In genomic region chr21:7799686-7800085, GRCh38 we compare ENCODE assay signal across 7 cellular contexts.
DNase-seq lines count a peak whose midpoint lies in the region; ATAC-seq, FAIRE-seq and TF ChIP-seq lines count a peak whose summit lies in the region.
"Not testable (repeated sequence)": the region's sequence is repeated elsewhere in the genome, so short reads cannot be mapped to it uniquely, and the experiment has no call there.

No MANE protein-coding gene starts in this region.

- H3K4me2 ChIP-seq in GM23338; PC-3 (ENCODE audit: low read length); HepG2 (ENCODE audit: low read depth, low read length): not testable (repeated sequence)

- not testable (repeated sequence) for TF ChIP-seq POLR2A in HepG2 (IDR thresholded peaks at IDR 0.05; ENCODE audit: insufficient read depth in 1 of 2, low read depth in 2 of 2, low read length in 2 of 2)

- not testable (repeated sequence) for H3K4me3 Mint-ChIP-seq in GM23338, WTC11

- not testable (repeated sequence) for H3K27me3 Mint-ChIP-seq in GM23338 (ENCODE audit: insufficient read depth, low read depth, poor library complexity); WTC11 (ENCODE audit: low read depth)

- ATAC-seq in GM23338 (peak; percentile 97), PC-3 (peak; percentile 95), WTC11 (peak; percentile 95), foreskin keratinocyte (peak; percentile 46), left ventricle myocardium superior (peak; percentile 64), HepG2 (peak; percentile 90), upper lobe of right lung (peak; percentile 45)

- H2AFZ ChIP-seq in GM23338; PC-3 (ENCODE audit: low read length); HepG2 (ENCODE audit: low read length): not testable (repeated sequence)

- BruUV-seq in PC-3 (replicated peaks; lab: Mats Ljungman, UMichigan); HepG2 (replicated peaks; lab: Mats Ljungman, UMichigan): not testable (repeated sequence)

- not testable (repeated sequence) for H3F3A ChIP-seq in GM23338 (replicated peaks; ENCODE audit: low read depth); PC-3 (ENCODE audit: low read length, unreplicated experiment)

- CTCF ChIA-PET in PC-3 (lab: Charles Lee); WTC11 (lab: Charles Lee); HepG2 (lab: Yijun Ruan, JAX; ENCODE audit: low intra/inter-chr PET ratio, low total read pairs): not testable (repeated sequence)

- H3K4me1 ChIP-seq in GM23338 (ENCODE audit: insufficient read depth); PC-3 (ENCODE audit: insufficient read depth, low read length); foreskin keratinocyte; HepG2 (ENCODE audit: insufficient read depth, low read length); upper lobe of right lung: not testable (repeated sequence)

- in situ Hi-C loops in HepG2 (cut with HindIII; ENCODE audit: extremely low pct_ligation_motif_present, low pct_unique_long_range_greater_than_20kb) = not testable (repeated sequence)

- H3K4me3 ChIP-seq in GM23338; PC-3 (ENCODE audit: low read length); HepG2 (replicated peaks in 1 of 3; ENCODE audit: insufficient read depth in 1 of 3, low read depth in 2 of 3, low read length in 3 of 3); upper lobe of right lung: not testable (repeated sequence)

- POLR2A ChIA-PET in PC-3 (lab: Charles Lee; ENCODE audit: unreplicated experiment); WTC11 (lab: Charles Lee); HepG2 (lab: Yijun Ruan, JAX): not testable (repeated sequence)

- H3K9me3 Mint-ChIP-seq in GM23338, WTC11: not testable (repeated sequence)

- H3K79me2 ChIP-seq in GM23338 (replicated peaks; ENCODE audit: insufficient read depth); PC-3 (ENCODE audit: low read length); HepG2 (ENCODE audit: insufficient read depth, low read length): not testable (repeated sequence)

- DNase-seq in GM23338 (ENCODE audit: low spot score); PC-3; WTC11 (ENCODE audit: low spot score); foreskin keratinocyte; left ventricle myocardium superior; HepG2 (ENCODE audit: low spot score); upper lobe of right lung: not testable (repeated sequence)

- not testable (repeated sequence) for H3K36me3 ChIP-seq in GM23338 (ENCODE audit: insufficient read depth); PC-3 (ENCODE audit: low read depth, low read length); HepG2 (replicated peaks in 1 of 2; ENCODE audit: control insufficient read depth in 1 of 2, insufficient read depth in 2 of 2, low read length in 2 of 2); upper lobe of right lung

- H3K27ac ChIP-seq in GM23338 (ENCODE audit: low read depth); PC-3 (ENCODE audit: low read length); foreskin keratinocyte; HepG2 (ENCODE audit: extremely low read length, insufficient read depth, low read length); upper lobe of right lung: not testable (repeated sequence)

- not testable (repeated sequence) for H3K9me3 ChIP-seq in PC-3 (ENCODE audit: low read length); HepG2 (ENCODE audit: low read length); upper lobe of right lung

- TF ChIP-seq CTCF in GM23338 (conservative IDR thresholded peaks at IDR 0.05; ENCODE audit: low read depth in 2 of 2); PC-3 (conservative IDR thresholded peaks at IDR 0.05; ENCODE audit: low read depth, low read length); WTC11 (IDR thresholded peaks at IDR 0.05); foreskin keratinocyte (conservative IDR thresholded peaks at IDR 0.05); HepG2 (CRISPR knock-in tag; IDR thresholded peaks at IDR 0.05); upper lobe of right lung (IDR thresholded peaks at IDR 0.05): not testable (repeated sequence)

- not testable (repeated sequence) for TF ChIP-seq EP300 in HepG2 (IDR thresholded peaks at IDR 0.05; ENCODE audit: low read depth in 2 of 2, low read length in 2 of 2); HepG2 (CRISPR knock-in tag; IDR thresholded peaks at IDR 0.05; ENCODE audit: borderline replicate concordance)

- not testable (repeated sequence) for H3K9me2 ChIP-seq in GM23338 (ENCODE audit: insufficient read depth); PC-3 (replicated peaks; ENCODE audit: low read length)

- H3K4me1 Mint-ChIP-seq in GM23338, WTC11: not testable (repeated sequence)

- H4K20me1 ChIP-seq in GM23338 (replicated peaks; ENCODE audit: insufficient read depth); PC-3 (ENCODE audit: low read length); HepG2 (ENCODE audit: insufficient read depth, low read length): not testable (repeated sequence)

- FAIRE-seq in HepG2 (lab: Jason Lieb, UNC) = not testable (repeated sequence)

- WGBS in HepG2 (ENCODE audit: low lambda C conversion rate) = no CpG with 5 or more reads among the region's 5 CpGs

- H3K36me3 Mint-ChIP-seq in GM23338 (ENCODE audit: low read depth); WTC11: not testable (repeated sequence)

- intact Hi-C loops in PC-3 (cut with micrococcal nuclease); left ventricle myocardium superior (cut with micrococcal nuclease); HepG2 (cut with micrococcal nuclease; ENCODE audit: unreplicated experiment); upper lobe of right lung (cut with DNase I): not testable (repeated sequence)

- not testable (repeated sequence) for H3K27me3 ChIP-seq in GM23338 (ENCODE audit: insufficient read depth); PC-3 (ENCODE audit: low read length); foreskin keratinocyte; HepG2 (ENCODE audit: control insufficient read depth in 1 of 2, insufficient read depth in 2 of 2, low read length in 2 of 2); upper lobe of right lung

- TF ChIP-seq RAD21 in HepG2 (CRISPR knock-in tag; IDR thresholded peaks at IDR 0.05) = not testable (repeated sequence)

- H3K27ac Mint-ChIP-seq in GM23338, WTC11: not testable (repeated sequence)

- not testable (repeated sequence) for H3K9ac ChIP-seq in PC-3 (ENCODE audit: low read length); HepG2 (ENCODE audit: insufficient read depth, low read depth, low read length)

Comparison
In these comparisons a context has a peak if more than half of its experiments do, and no peak if none do; other contexts are left out.
1. ATAC-seq: peak in every context shown above with its lines; median percentile 97 in GM23338; 95 in PC-3; 95 in WTC11; 90 in HepG2; 64 in left ventricle myocardium superior; 46 in foreskin keratinocyte; 45 in upper lobe of right lung.